In the genomic region with DNA sequence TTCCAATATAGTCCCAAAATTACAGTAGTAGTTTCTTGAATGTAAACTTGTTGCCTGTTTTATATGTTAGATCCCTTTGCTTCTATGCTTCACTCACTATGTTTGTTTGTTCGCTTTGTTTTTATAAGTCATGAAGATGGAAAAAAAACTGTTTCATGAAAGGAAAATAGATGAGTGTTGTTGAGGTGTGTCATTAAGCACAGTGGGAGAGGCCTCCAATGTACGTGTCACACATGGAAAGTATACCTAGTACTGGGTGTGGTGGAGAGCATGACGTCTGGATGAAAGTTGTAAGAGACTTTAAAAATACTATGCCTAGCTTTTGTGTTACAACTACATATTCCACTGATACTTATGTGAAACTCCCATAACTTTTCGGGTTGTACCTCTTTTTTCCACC, we compare ENCODE assay signal across 22 cellular contexts. TPM values are rescaled to one million over a fixed set of nuclear protein-coding genes. Genes with fewer than 3 reads are reported as not detected.
DNase-seq lines count a peak whose midpoint lies in the region; TF ChIP-seq lines count a peak whose summit lies in the region.
"Had no signal": no experiment of that assay in that cellular context is flagged by ENCODE, and none has a peak within 500 bp of the region (broad histone marks: within the 10 kb centered on the region; RNA-seq: fewer than 3 reads in every experiment).

No MANE protein-coding gene starts in this region.

- no peak overlapping the region for H3K27ac ChIP-seq in HEK293 (ENCODE audit: extremely low read depth, low read depth, low read length)
- H3K27ac ChIP-seq: C4-2B, VCaP had no signal

- H3K36me3 ChIP-seq in HEK293 (ENCODE audit: control insufficient read depth in 2 of 2, insufficient read depth in 1 of 2, low read length in 2 of 2), result peaks cover 0 to 3% of the 10 kb centered on the region in 2 experiments; a peak in 1 of 3 replicates

- H3K9me3 Mint-ChIP-seq in osteocyte (ENCODE audit: unreplicated experiment), result no peaks in the 10 kb centered on the region
- H3K9me3 Mint-ChIP-seq: stimulated activated naive CD8-positive, alpha-beta T cell treated with anti-CD3 and anti-CD28 coated beads, Interleukin-15, Interleukin-2, amounts not matched to agents 100 ng/mL and 50 ng/mL, for 24 hours had no signal

- peaks cover 13% of the 10 kb centered on the region for H3K4me1 ChIP-seq in HEK293 (ENCODE audit: control insufficient read depth, insufficient read depth, low read length)

- H3K4me1 Mint-ChIP-seq in osteocyte (ENCODE audit: unreplicated experiment), result peaks cover 81% of the 10 kb centered on the region

- CTCF ChIA-PET in HEK293 (lab: Yijun Ruan, JAX), result interaction anchor here (0.6 kb wide), 2 partner anchors 31 to 259 kb away, joined by 3 to 4 read pairs; no protein-coding TSS in a partner anchor

- no peak overlapping the region for H3K4me3 ChIP-seq in HEK293 (ENCODE audit: low read depth, low read length)
- H3K4me3 ChIP-seq in epithelial cell of esophagus (ENCODE audit: low read length), result no peak overlapping the region
- H3K4me3 ChIP-seq: dorsolateral prefrontal cortex had no signal

- H3K4me3 Mint-ChIP-seq in osteocyte (ENCODE audit: unreplicated experiment), result no peak overlapping the region
- H3K4me3 Mint-ChIP-seq: stimulated activated naive CD8-positive, alpha-beta T cell treated with anti-CD3 and anti-CD28 coated beads, Interleukin-15, Interleukin-2, amounts not matched to agents 100 ng/mL and 50 ng/mL, for 24 hours had no signal

- no peaks in the 10 kb centered on the region for H3K27me3 Mint-ChIP-seq in osteocyte (ENCODE audit: unreplicated experiment)
- H3K27me3 Mint-ChIP-seq: stimulated activated naive CD8-positive, alpha-beta T cell treated with anti-CD3 and anti-CD28 coated beads, Interleukin-15, Interleukin-2, amounts not matched to agents 100 ng/mL and 50 ng/mL, for 24 hours had no signal

- DNase-seq in Caki2 (ENCODE audit: low read depth) (peak; percentile 25), epithelial cell of esophagus (ENCODE audit: low read depth) (peak; percentile 85), osteocyte (ENCODE audit: extremely low spot score, unreplicated experiment) (no peak), cerebellum (ENCODE audit: low spot score) (no peak), MV-4-11 (lab: John Stamatoyannopoulos, UW) (no peak)
- no peak for DNase-seq in activated naive CD4-positive, alpha-beta T cell treated with anti-CD3 and anti-CD28 coated beads, Interleukin-2, amount 50 U/mL, for 16 hours
- DNase-seq: activated CD4-positive, alpha-beta T cell treated with anti-CD3 and anti-CD28 coated beads, Interleukin-2, amount 50 U/mL, for 48 hours; activated gamma-delta T cell treated with Interleukin-2 at 50 U/mL for 16 hours; DMS 273 treated with DMSO at 0.1 percent for 48 hours; dorsolateral prefrontal cortex; H7; hypothalamus; MM.1S; NCI-H146; NCI-H524; retina; SK-N-SH; stimulated activated CD4-positive, alpha-beta T cell treated with anti-CD3 and anti-CD28 coated beads, Interleukin-4, amount 100 ng/mL, for 4 hours had no signal

- in situ Hi-C loops in Caki2 (cut with HindIII; ENCODE audit: low pct_unique_long_range_greater_than_20kb, low sequenced_read_pairs), result no loop called here

- POLR2A ChIA-PET in HEK293 (lab: Yijun Ruan, JAX), result no interaction called here

- no peaks in the 10 kb centered on the region for H3K9me3 ChIP-seq in HEK293 (ENCODE audit: control insufficient read depth, insufficient read depth, low read depth, low read length)
- H3K9me3 ChIP-seq: SK-N-SH had no signal

- TF ChIP-seq CTCF in HEK293 (tag by site-specific recombination; IDR thresholded peaks at IDR 0.05) (no peak), epithelial cell of esophagus (IDR thresholded peaks at IDR 0.05; ENCODE audit: insufficient read depth, low read depth, low read length, missing control alignments) (no peak), osteocyte (IDR thresholded peaks at IDR 0.05) (no peak)

- H3K36me3 Mint-ChIP-seq in osteocyte (ENCODE audit: unreplicated experiment), result peaks cover 11% of the 10 kb centered on the region

- H3K27ac Mint-ChIP-seq in osteocyte (ENCODE audit: unreplicated experiment), result peak overlapping the region; percentile 70
- H3K27ac Mint-ChIP-seq: stimulated activated naive CD8-positive, alpha-beta T cell treated with anti-CD3 and anti-CD28 coated beads, Interleukin-15, Interleukin-2, amounts not matched to agents 100 ng/mL and 50 ng/mL, for 24 hours had no signal

TF ChIP-seq in HEK293, 187 proteins besides CTCF, POLR2A, EP300 and RAD21:
- TF ChIP-seq, protein P1, sequence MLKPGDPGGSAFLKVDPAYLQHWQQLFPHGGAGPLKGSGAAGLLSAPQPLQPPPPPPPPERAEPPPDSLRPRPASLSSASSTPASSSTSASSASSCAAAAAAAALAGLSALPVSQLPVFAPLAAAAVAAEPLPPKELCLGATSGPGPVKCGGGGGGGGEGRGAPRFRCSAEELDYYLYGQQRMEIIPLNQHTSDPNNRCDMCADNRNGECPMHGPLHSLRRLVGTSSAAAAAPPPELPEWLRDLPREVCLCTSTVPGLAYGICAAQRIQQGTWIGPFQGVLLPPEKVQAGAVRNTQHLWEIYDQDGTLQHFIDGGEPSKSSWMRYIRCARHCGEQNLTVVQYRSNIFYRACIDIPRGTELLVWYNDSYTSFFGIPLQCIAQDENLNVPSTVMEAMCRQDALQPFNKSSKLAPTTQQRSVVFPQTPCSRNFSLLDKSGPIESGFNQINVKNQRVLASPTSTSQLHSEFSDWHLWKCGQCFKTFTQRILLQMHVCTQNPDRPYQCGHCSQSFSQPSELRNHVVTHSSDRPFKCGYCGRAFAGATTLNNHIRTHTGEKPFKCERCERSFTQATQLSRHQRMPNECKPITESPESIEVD (tag by site-specific recombination; IDR thresholded peaks at IDR 0.05), result peak; percentile 61
- no peak for TF ChIP-seq ZNF626 (tag by site-specific recombination; IDR thresholded peaks at IDR 0.05)

RNA-seq across cellular contexts. Expression of a gene that starts 28.4 kb away (rescaled TPM):
- total RNA-seq in Caki2 (2014; rRNA removed; shearing (Covaris generic); ENCODE audit: low replicate concordance), result 129 and 133 TPM in 2 replicates
- total RNA-seq in osteocyte (530 and 547 TPM in 2 replicates), cerebellum (14.6 TPM)

Comparison
In these comparisons a context has a peak if more than half of its experiments do, and no peak if none do; other contexts are left out.
1. DNase-seq: peak in Caki2 (single experiment) and epithelial cell of esophagus (single experiment); none in osteocyte (single experiment), cerebellum (single experiment), activated naive CD4-positive, alpha-beta T cell treated with anti-CD3 and anti-CD28 coated beads, Interleukin-2, amount 50 U/mL, for 16 hours (single experiment) and MV-4-11 (single experiment).